In the genomic region with DNA sequence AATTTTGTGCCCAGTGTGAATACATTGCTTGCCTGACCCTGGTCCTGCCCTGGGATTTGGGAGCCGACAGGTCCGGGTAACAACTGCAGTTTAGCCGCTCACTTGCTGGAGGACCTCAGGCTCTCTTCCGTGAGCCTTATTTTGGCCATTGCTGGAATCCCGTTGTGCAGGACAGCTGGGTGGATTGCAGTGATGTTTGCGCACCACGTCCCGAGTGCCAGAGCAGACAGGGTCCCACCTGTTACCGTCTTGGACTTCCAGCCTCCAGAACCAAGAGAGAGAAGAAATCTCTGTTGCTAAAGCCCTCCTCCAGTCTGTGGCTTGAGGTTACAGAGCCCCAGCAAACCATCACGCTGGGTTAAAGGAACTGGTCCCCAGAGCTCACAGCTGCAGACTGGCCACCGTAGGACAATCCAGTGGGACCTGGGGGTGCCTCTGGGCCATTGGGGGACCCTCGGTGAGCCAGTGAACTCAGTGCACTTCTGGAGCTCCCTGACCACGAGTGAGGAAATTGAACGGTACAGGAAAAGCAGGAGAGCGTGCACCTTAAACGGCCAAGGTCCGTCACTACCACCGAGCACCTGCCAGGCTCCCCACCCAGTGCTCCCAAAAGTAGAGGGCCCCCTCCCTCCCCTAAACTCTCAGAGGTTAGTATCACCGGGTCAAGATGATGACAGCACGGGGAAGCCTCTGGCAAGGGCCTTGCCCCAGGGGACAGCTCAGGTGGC, we compare ENCODE assay signal across 14 cellular contexts.
A peak's percentile ranks its signal among the peaks of the same experiment; 100 is the strongest.
DNase-seq lines count a peak whose midpoint lies in the region; ATAC-seq, FAIRE-seq and TF ChIP-seq lines count a peak whose summit lies in the region.
"Had no signal": no experiment of that assay in that cellular context is flagged by ENCODE, and none has a peak within 500 bp of the region (broad histone marks: within the 10 kb centered on the region; RNA-seq: fewer than 3 reads in every experiment).

No MANE protein-coding gene starts in this region.

- BruUV-seq in HepG2 (replicated peaks; lab: Mats Ljungman, UMichigan) (no TSS peak), OCI-LY7 (replicated peaks; lab: Mats Ljungman, UMichigan) (no TSS peak)

- FAIRE-seq in HepG2 (lab: Jason Lieb, UNC), result no peak
- FAIRE-seq: pancreas had no signal

- H3K36me3 Mint-ChIP-seq in memory B cell (peaks cover 2% of the 10 kb centered on the region), glutamatergic neuron (ENCODE audit: unreplicated experiment) (no peaks in the 10 kb centered on the region), T-cell (no peaks in the 10 kb centered on the region)

- in situ Hi-C loops in HepG2 (cut with HindIII; ENCODE audit: extremely low pct_ligation_motif_present, low pct_unique_long_range_greater_than_20kb), result loop anchor here (5.0 kb wide), 1 partner anchor 132 kb away; the partner anchor contains the start of gene GADD45B

- no peak overlapping the region for H3K4me2 ChIP-seq in HepG2 (ENCODE audit: low read depth, low read length)
- peak overlapping the region; percentile 57 for H3K4me2 ChIP-seq in OCI-LY7 (ENCODE audit: low read length)

- no peak for TF ChIP-seq EP300 in HepG2 (IDR thresholded peaks at IDR 0.05; ENCODE audit: low read depth in 2 of 2, low read length in 2 of 2)
- no peak for TF ChIP-seq EP300 in HepG2 (CRISPR knock-in tag; IDR thresholded peaks at IDR 0.05; ENCODE audit: borderline replicate concordance)

- DNase-seq in HepG2 (ENCODE audit: low spot score) (no peak), right lobe of liver (no peak), OCI-LY7 (ENCODE audit: low spot score) (no peak), memory B cell (ENCODE audit: low spot score in 2 of 2) (peak in 1 of 2 donors; percentile 22), glutamatergic neuron (no peak), glomerular visceral epithelial cell (ENCODE audit: extremely low spot score) (no peak), NCI-H1092 (lab: John Stamatoyannopoulos, UW) (no peak), T-cell (no peak)
- DNase-seq: activated CD4-positive, alpha-beta T cell treated with anti-CD3 and anti-CD28 coated beads for 48 hours; activated gamma-delta T cell; caudate nucleus; NCI-H187 had no signal

- H3K9me3 Mint-ChIP-seq in memory B cell, result no peaks in the 10 kb centered on the region
- H3K9me3 Mint-ChIP-seq in glutamatergic neuron (ENCODE audit: unreplicated experiment), result peaks cover 5% of the 10 kb centered on the region
- H3K9me3 Mint-ChIP-seq in T-cell, result no peaks in the 10 kb centered on the region

- WGBS in HepG2 (ENCODE audit: low lambda C conversion rate), result 40% methylated on average over 16 of the region's 20 CpGs
- WGBS in right lobe of liver (ENCODE audit: insufficient coverage, low coverage, low lambda C conversion rate, missing lambda C conversion rate), result 54% methylated on average over 5 of the region's 20 CpGs

- H3K79me2 ChIP-seq in HepG2 (ENCODE audit: insufficient read depth, low read length) (no peaks in the 10 kb centered on the region), OCI-LY7 (ENCODE audit: insufficient read depth, low read depth, low read length) (no peaks in the 10 kb centered on the region)

- H3K27ac ChIP-seq in HepG2 (ENCODE audit: extremely low read length, insufficient read depth, low read length), result no peak overlapping the region
- H3K27ac ChIP-seq in right lobe of liver, result no peak overlapping the region
- H3K27ac ChIP-seq in OCI-LY7 (ENCODE audit: low read depth, low read length, poor library complexity, severe bottlenecking), result peak overlapping the region; percentile 85

- H3K36me3 ChIP-seq in HepG2 (replicated peaks in 1 of 2; ENCODE audit: control insufficient read depth in 1 of 2, insufficient read depth in 2 of 2, low read length in 2 of 2) (no peaks in the 10 kb centered on the region), right lobe of liver (no peaks in the 10 kb centered on the region), OCI-LY7 (ENCODE audit: insufficient read depth, low read length) (no peaks in the 10 kb centered on the region; the same call in 1 of the 2 replicates)
- H3K36me3 ChIP-seq: pancreas had no signal

- no peaks in the 10 kb centered on the region for H4K20me1 ChIP-seq in HepG2 (ENCODE audit: insufficient read depth, low read length)
- no peaks in the 10 kb centered on the region for H4K20me1 ChIP-seq in OCI-LY7 (ENCODE audit: insufficient read depth, low read length)

- ATAC-seq in HepG2, result no peak
- ATAC-seq in right lobe of liver, result no peak
- ATAC-seq in memory B cell (ENCODE audit: low read depth), result no peak
- no peak for ATAC-seq in T-cell (replicated peaks in 1 of 4)
- ATAC-seq: K562, pancreas had no signal

- H3K27me3 Mint-ChIP-seq in memory B cell (no peaks in the 10 kb centered on the region), glutamatergic neuron (ENCODE audit: unreplicated experiment) (peaks cover 4% of the 10 kb centered on the region), T-cell (peaks cover 0 to 3% of the 10 kb centered on the region in 2 donors)

- H3K4me3 ChIP-seq in HepG2 (replicated peaks in 1 of 3; ENCODE audit: insufficient read depth in 1 of 3, low read depth in 2 of 3, low read length in 3 of 3) (no peak overlapping the region), right lobe of liver (no peak overlapping the region), OCI-LY7 (ENCODE audit: low read depth, low read length, poor library complexity, severe bottlenecking) (peak overlapping the region; percentile 37)
- H3K4me3 ChIP-seq: K562, pancreas had no signal

- H3K4me3 Mint-ChIP-seq in memory B cell (peak overlapping the region; percentile 40), glutamatergic neuron (ENCODE audit: unreplicated experiment) (no peak overlapping the region), T-cell (peak overlapping the region in 1 of 3 donors; percentile 71)

- intact Hi-C loops in HepG2 (cut with micrococcal nuclease; ENCODE audit: unreplicated experiment), result loop anchor here (10.0 kb wide), 1 partner anchor 295 kb away; no protein-coding TSS in a partner anchor
- intact Hi-C loops in right lobe of liver (cut with DNase I), result loop anchor here in 1 of 2 donors (10.0 kb wide), 1 partner anchor 135 kb away; the partner anchor contains the start of gene GADD45B
- intact Hi-C loops in OCI-LY7 (cut with micrococcal nuclease; ENCODE audit: unreplicated experiment), result loop anchor here (1.0 to 10.0 kb wide), 3 partner anchors 48 to 445 kb away; partner anchors contain the start of genes DOT1L, PLEKHJ1 and SF3A2

- H3K4me1 Mint-ChIP-seq in memory B cell (peaks cover 38% of the 10 kb centered on the region), glutamatergic neuron (ENCODE audit: low read depth, unreplicated experiment) (peaks cover 2% of the 10 kb centered on the region), T-cell (peaks cover 37 to 42% (median 40%) of the 10 kb centered on the region in 3 donors)

- CTCF ChIA-PET in HepG2 (lab: Yijun Ruan, JAX; ENCODE audit: low intra/inter-chr PET ratio, low total read pairs) (no interaction called here), OCI-LY7 (lab: Charles Lee; ENCODE audit: unreplicated experiment) (interaction anchor here (0.6 to 2.5 kb wide), 3 partner anchors 13 to 134 kb away, joined by 4 to 38 read pairs (median 5); partner anchors contain the start of gene GADD45B), T-cell (lab: Charles Lee) (interaction anchor here in 1 of 2 donors (1.1 to 2.8 kb wide), 3 partner anchors 10 to 28 kb away, joined by 3 to 23 read pairs (median 3); no protein-coding TSS in a partner anchor)

- TF ChIP-seq RAD21 in HepG2 (CRISPR knock-in tag; IDR thresholded peaks at IDR 0.05), result no peak

- H3K27ac Mint-ChIP-seq in memory B cell (peak overlapping the region; percentile 81), glutamatergic neuron (ENCODE audit: unreplicated experiment) (no peak overlapping the region), T-cell (no peak overlapping the region)

- POLR2A ChIA-PET in HepG2 (lab: Yijun Ruan, JAX), result interaction anchor here (3.4 kb wide), 1 partner anchor 133 kb away, joined by 67 read pairs; the partner anchor contains the start of gene GADD45B
- POLR2A ChIA-PET in OCI-LY7 (lab: Charles Lee), result interaction anchor here (0.7 to 8.0 kb wide), 3 partner anchors 14 to 132 kb away, joined by 4 to 72 read pairs (median 4); partner anchors contain the start of gene GADD45B
- POLR2A ChIA-PET in T-cell (lab: Charles Lee), result no interaction called here

- TF ChIP-seq POLR2A in HepG2 (IDR thresholded peaks at IDR 0.05; ENCODE audit: insufficient read depth in 1 of 2, low read depth in 2 of 2, low read length in 2 of 2) (no peak), right lobe of liver (IDR thresholded peaks at IDR 0.05) (no peak)

- H3K27me3 ChIP-seq in HepG2 (ENCODE audit: control insufficient read depth in 1 of 2, insufficient read depth in 2 of 2, low read length in 2 of 2) (no peaks in the 10 kb centered on the region; a peak in 1 of 5 replicates), right lobe of liver (no peaks in the 10 kb centered on the region)
- H3K27me3 ChIP-seq: pancreas had no signal

- H3K9me2 ChIP-seq in OCI-LY7 (ENCODE audit: insufficient read depth, low read length), result no peaks in the 10 kb centered on the region

- H3K9me3 ChIP-seq in HepG2 (ENCODE audit: low read length), result peaks cover 3% of the 10 kb centered on the region; the same call in 1 of the 2 replicates
- H3K9me3 ChIP-seq in right lobe of liver, result no peaks in the 10 kb centered on the region
- peaks cover 7% of the 10 kb centered on the region; the same call in 1 of the 2 replicates for H3K9me3 ChIP-seq in OCI-LY7 (ENCODE audit: low read length)
- H3K9me3 ChIP-seq: pancreas had no signal

- H3K4me1 ChIP-seq in HepG2 (ENCODE audit: insufficient read depth, low read length), result peaks cover 16% of the 10 kb centered on the region; the same call in 1 of the 2 replicates
- peaks cover 0 to 7% (median 2%) of the 10 kb centered on the region in 4 donors for H3K4me1 ChIP-seq in right lobe of liver
- H3K4me1 ChIP-seq in OCI-LY7 (ENCODE audit: insufficient read depth, low read length, poor library complexity, severe bottlenecking), result peaks cover 69% of the 10 kb centered on the region

- TF ChIP-seq CTCF in HepG2 (CRISPR knock-in tag; IDR thresholded peaks at IDR 0.05) (no peak), right lobe of liver (IDR thresholded peaks at IDR 0.05) (no peak), OCI-LY7 (conservative IDR thresholded peaks at IDR 0.05; ENCODE audit: low read length) (peak; percentile 58; the same call in 1 of the 2 replicates), glutamatergic neuron (IDR thresholded peaks at IDR 0.05; ENCODE audit: partially characterized antibody, unreplicated experiment) (no peak)

- H3K9ac ChIP-seq in HepG2 (ENCODE audit: insufficient read depth, low read depth, low read length), result no peak overlapping the region

- H2AFZ ChIP-seq in HepG2 (ENCODE audit: low read length) (no peak overlapping the region), OCI-LY7 (ENCODE audit: low read length) (peak overlapping the region; percentile 4; the same call in 1 of the 2 replicates)

TF ChIP-seq in HepG2, 621 proteins besides CTCF, POLR2A, EP300 and RAD21 (continues in another document):
- TF ChIP-seq TARDBP (CRISPR knock-in tag; IDR thresholded peaks at IDR 0.05), result no peak

Comparison
In these comparisons a context has a peak if more than half of its experiments do, and no peak if none do; other contexts are left out.
1. POLR2A ChIA-PET loops: an anchor here in HepG2 (3.4 kb wide) and OCI-LY7 (0.7 to 8.0 kb wide); none called in T-cell.